Comparison of ENCODE assay signal across 11 cellular contexts in the genomic region with DNA sequence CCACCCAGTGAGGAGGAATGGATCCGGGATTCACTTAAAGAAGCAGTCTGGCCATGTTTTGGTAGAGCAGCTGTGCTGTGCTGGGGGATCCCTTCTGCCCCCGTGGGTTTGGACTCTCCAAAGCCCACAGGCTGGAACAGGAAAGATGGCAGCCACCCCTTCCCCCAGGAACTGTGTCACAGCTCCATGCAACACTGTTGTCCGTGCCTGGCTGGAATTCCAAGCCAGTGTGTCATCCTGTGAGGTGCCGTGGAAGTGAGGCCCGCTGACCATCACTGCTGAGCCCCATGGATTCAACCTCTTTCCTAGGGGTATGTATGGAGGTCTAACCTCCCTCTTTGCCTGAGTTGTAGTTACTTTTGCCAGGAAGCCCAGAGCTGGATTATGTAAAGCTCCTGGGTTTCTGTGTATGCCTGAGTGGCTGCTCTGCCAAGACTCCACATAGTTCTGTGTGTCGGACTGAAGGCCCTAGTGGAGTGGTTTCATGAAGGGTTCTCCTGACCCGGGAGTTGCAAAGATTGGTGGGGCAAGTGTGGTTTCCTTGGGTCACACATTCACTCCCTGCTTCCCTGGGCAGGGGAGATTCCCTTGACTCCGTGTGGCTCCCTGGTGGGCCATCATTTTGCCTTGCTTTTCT. TPM values are rescaled to one million over a fixed set of nuclear protein-coding genes. Genes with fewer than 3 reads are reported as not detected.
DNase-seq lines count a peak whose midpoint lies in the region; FAIRE-seq and TF ChIP-seq lines count a peak whose summit lies in the region.
"Had no signal": no experiment of that assay in that cellular context is flagged by ENCODE, and none has a peak within 500 bp of the region (broad histone marks: within the 10 kb centered on the region; RNA-seq: fewer than 3 reads in every experiment).

No MANE protein-coding gene starts in this region.

- CTCF ChIA-PET in activated naive CD4-positive, alpha-beta T cell treated with anti-CD3 and anti-CD28 coated beads for 36 hours (lab: Charles Lee): interaction anchor here (1.0 kb wide), 1 partner anchor 15 kb away, joined by 3 read pairs; no protein-coding TSS in a partner anchor

- intact Hi-C loops in activated naive CD4-positive, alpha-beta T cell treated with anti-CD3 and anti-CD28 coated beads for 36 hours (cut with micrococcal nuclease): no loop called here

- H3K4me1 Mint-ChIP-seq in activated naive CD4-positive, alpha-beta T cell treated with anti-CD3 and anti-CD28 coated beads for 36 hours (ENCODE audit: low read depth): peaks cover 69% of the 10 kb centered on the region

- no peak for TF ChIP-seq POLR2A in GM12892 (IDR thresholded peaks at IDR 0.05; ENCODE audit: low read depth, low read length)

- H3K36me3 Mint-ChIP-seq in activated naive CD4-positive, alpha-beta T cell treated with anti-CD3 and anti-CD28 coated beads for 36 hours (ENCODE audit: low read depth): peaks cover 21% of the 10 kb centered on the region

- H3K9me3 Mint-ChIP-seq in activated naive CD4-positive, alpha-beta T cell treated with anti-CD3 and anti-CD28 coated beads for 36 hours: peaks cover 17% of the 10 kb centered on the region

- FAIRE-seq in GM12892 (lab: Jason Lieb, UNC): no peak
- FAIRE-seq: GM18507 had no signal

- no peak overlapping the region for H3K27ac Mint-ChIP-seq in activated naive CD4-positive, alpha-beta T cell treated with anti-CD3 and anti-CD28 coated beads for 36 hours

- no peaks in the 10 kb centered on the region for H3K27me3 Mint-ChIP-seq in activated naive CD4-positive, alpha-beta T cell treated with anti-CD3 and anti-CD28 coated beads for 36 hours (ENCODE audit: low read depth)

- H3K4me3 Mint-ChIP-seq in activated naive CD4-positive, alpha-beta T cell treated with anti-CD3 and anti-CD28 coated beads for 36 hours: no peak overlapping the region

- DNase-seq in ELF-1 (ENCODE audit: low read depth, low spot score) (peak; percentile 12), T1000 (lab: John Stamatoyannopoulos, UW) (peak; percentile 32), glomerular visceral epithelial cell (ENCODE audit: extremely low spot score) (peak; percentile 86), renal cortical epithelial cell (ENCODE audit: low read depth) (peak; percentile 69), NCI-H774 (lab: John Stamatoyannopoulos, UW) (no peak), GM12892 (ENCODE audit: insufficient read length) (no peak), Kasumi-1 (lab: John Stamatoyannopoulos, UW) (no peak)
- DNase-seq in activated naive CD4-positive, alpha-beta T cell treated with anti-CD3 and anti-CD28 coated beads for 36 hours: no peak
- DNase-seq: activated T-cell treated with anti-CD3 and anti-CD28 coated beads, Interleukin-2, amount 50 U/mL, for 1 hour; cortex of kidney had no signal

RNA-seq across cellular contexts. Expression of a gene that starts 35.1 kb away (rescaled TPM):
- total RNA-seq in renal cortical epithelial cell: 42.7 and 48.9 TPM in 2 replicates
- 10 to 100 TPM; 34.2 to 36.4 TPM for total RNA-seq in activated naive CD4-positive, alpha-beta T cell treated with anti-CD3 and anti-CD28 coated beads for 36 hours
- 40.8 TPM for polyA plus RNA-seq in GM12892 (2012; ENCODE audit: missing spikeins)

Comparison
In these comparisons a context has a peak if more than half of its experiments do, and no peak if none do; other contexts are left out.
1. DNase-seq: peak in ELF-1 (single experiment), T1000 (single experiment), glomerular visceral epithelial cell (single experiment) and renal cortical epithelial cell (single experiment); none in activated naive CD4-positive, alpha-beta T cell treated with anti-CD3 and anti-CD28 coated beads for 36 hours (single experiment), NCI-H774 (single experiment), GM12892 (single experiment) and Kasumi-1 (0 of 2).